8 cellular contexts compared by ENCODE assay signal in genomic region chr17:81735181-81736102, GRCh38. TPM values are rescaled to one million over a fixed set of nuclear protein-coding genes. Genes with fewer than 3 reads are reported as not detected.
DNase-seq lines count a peak whose midpoint lies in the region; ATAC-seq and TF ChIP-seq lines count a peak whose summit lies in the region.

No MANE protein-coding gene starts in this region.

- peak; percentile 96 for DNase-seq in GF-D8 (lab: John Stamatoyannopoulos, UW)
- peak; percentile 67 for DNase-seq in NCI-H748 treated with DMSO at 0.1 percent for 48 hours (lab: John Stamatoyannopoulos, UW)
- peak; percentile 33 to 72 for DNase-seq in cardiac fibroblast (ENCODE audit: low read depth in 2 of 2)
- no peak for DNase-seq in activated CD4-positive, CD25-positive, alpha-beta regulatory T cell (lab: John Stamatoyannopoulos, UW)
- no peak for DNase-seq in uterus

- peak overlapping the region; percentile 53 for H3K27ac ChIP-seq in 22Rv1
- H3K27ac ChIP-seq in neutrophil: peak overlapping the region; percentile 74
- H3K27ac ChIP-seq in uterus: no peak overlapping the region

- no peaks in the 10 kb centered on the region for H3K9me3 ChIP-seq in neutrophil
- no peaks in the 10 kb centered on the region for H3K9me3 ChIP-seq in uterus

- H3K27me3 ChIP-seq in neutrophil (peaks cover 26% of the 10 kb centered on the region), uterus (peaks cover 0 to 2% of the 10 kb centered on the region in 2 donors)

- H3K4me1 ChIP-seq in neutrophil (ENCODE audit: control insufficient read depth in 1 of 2, insufficient read depth in 1 of 2, low read depth in 1 of 2, low read length in 1 of 2) (peaks cover 16 to 28% of the 10 kb centered on the region in 2 experiments), uterus (no peaks in the 10 kb centered on the region)

- ATAC-seq in GM21515 (IDR thresholded peaks at IDR 0.05; ENCODE audit: unreplicated experiment): no peak

- TF ChIP-seq CTCF in 22Rv1 (IDR thresholded peaks at IDR 0.05) (no peak), cardiac fibroblast (IDR thresholded peaks at IDR 0.05; ENCODE audit: low read depth, low read length) (no peak), neutrophil (IDR thresholded peaks at IDR 0.05) (no peak), uterus (IDR thresholded peaks at IDR 0.05) (no peak)

- intact Hi-C loops in uterus (cut with DNase I; ENCODE audit: low total_unique reads): no loop called here

- H3K4me3 ChIP-seq in cardiac fibroblast (replicated peaks in 1 of 2; ENCODE audit: low read depth in 2 of 2, low read length in 2 of 2) (peak overlapping the region in 1 of 2 donors; percentile 10), neutrophil (ENCODE audit: low read depth in 1 of 2, low read length in 1 of 2) (peak overlapping the region; percentile 61 to 65), uterus (no peak overlapping the region)

- no peaks in the 10 kb centered on the region for H3K36me3 ChIP-seq in neutrophil
- no peaks in the 10 kb centered on the region for H3K36me3 ChIP-seq in uterus

- no peak for TF ChIP-seq POLR2A in uterus (IDR thresholded peaks at IDR 0.05)

RNA-seq across cellular contexts. Expression of gene SLC25A10, which starts 23.4 kb away (rescaled TPM):
- total RNA-seq in uterus: 10 to 100 TPM in 1 of 4 donors, 1 to 10 TPM in 2, not detected in 1; 5.6 to 11.3 (median 7.6) TPM

RNA-seq across cellular contexts. Expression of gene MRPL12, which starts 32.3 kb away (rescaled TPM):
- 10 to 100 TPM in 2 of 4 donors, 1 to 10 TPM in 1, under 1 TPM in 1; 0.77 to 72.9 (median 19.5) TPM for total RNA-seq in uterus

RNA-seq across cellular contexts. Expression of gene HGS, which starts 51.6 kb away (rescaled TPM):
- 100 to 1,000 TPM in 1 of 4 donors, 10 to 100 TPM in 3; 21.0 to 121 (median 72.5) TPM for total RNA-seq in uterus

RNA-seq across cellular contexts. Expression of gene ARL16, which starts 51.8 kb away (rescaled TPM):
- total RNA-seq in uterus: 10 to 100 TPM in 3 of 4 donors, 1 to 10 TPM in 1; 4.4 to 36.9 (median 27.0) TPM

Comparison
In these comparisons a context has a peak if more than half of its experiments do, and no peak if none do; other contexts are left out.
1. H3K27ac ChIP-seq: peak in 22Rv1 (single experiment) and neutrophil (single experiment); none in uterus (0 of 2).
2. DNase-seq: peak in GF-D8 (single experiment), NCI-H748 treated with DMSO at 0.1 percent for 48 hours (single experiment) and cardiac fibroblast (2 of 2); none in activated CD4-positive, CD25-positive, alpha-beta regulatory T cell (0 of 4) and uterus (0 of 2).
3. H3K4me3 ChIP-seq: peak in neutrophil (2 of 2); none in uterus (0 of 2).